20 cellular contexts compared by ENCODE assay signal in the genomic region with DNA sequence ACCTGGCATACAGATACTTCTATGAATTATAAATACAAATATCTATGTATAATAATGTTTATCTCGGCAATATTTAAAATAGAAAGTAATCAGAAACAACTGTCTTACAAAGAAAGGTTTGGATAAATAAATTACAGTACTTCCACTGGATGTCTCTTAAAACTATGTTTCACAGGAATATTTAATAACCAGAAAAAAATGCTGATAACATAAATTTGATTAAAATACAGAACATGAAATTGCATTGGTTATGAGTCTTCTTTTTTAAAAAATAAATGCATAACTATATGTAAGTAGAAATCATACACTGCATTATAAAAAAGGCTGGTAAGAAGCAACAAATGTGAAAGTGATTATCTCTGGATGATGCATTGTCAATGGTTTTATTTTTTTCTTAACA.
A peak's percentile ranks its signal among the peaks of the same experiment; 100 is the strongest.
DNase-seq lines count a peak whose midpoint lies in the region; ATAC-seq, FAIRE-seq and TF ChIP-seq lines count a peak whose summit lies in the region.
"Had no signal": no experiment of that assay in that cellular context is flagged by ENCODE, and none has a peak within 500 bp of the region (broad histone marks: within the 10 kb centered on the region; RNA-seq: fewer than 3 reads in every experiment).

No MANE protein-coding gene starts in this region.

- ATAC-seq in A549 = no peak

- TF ChIP-seq CTCF in A549 (IDR thresholded peaks at IDR 0.05) (no peak), foreskin fibroblast (IDR thresholded peaks at IDR 0.05; ENCODE audit: low read depth, low read length) (no peak)

- CTCF ChIA-PET in A549 (lab: Yijun Ruan, JAX) = interaction anchor here (0.6 kb wide), 1 partner anchor 26 kb away, joined by 3 read pairs; no protein-coding TSS in a partner anchor

- no peak for TF ChIP-seq EP300 in A549 (IDR thresholded peaks at IDR 0.05)

- TF ChIP-seq RAD21 in A549 (conservative IDR thresholded peaks at IDR 0.05 in 1 of 2, IDR thresholded peaks at IDR 0.05 in 1 of 2) = no peak

- DNase-seq in A549 (ENCODE audit: low read depth in 1 of 2, low spot score in 1 of 2) = no peak
- no peak for DNase-seq in RCC 7860 (ENCODE audit: low spot score)
- DNase-seq in foreskin fibroblast = no peak
- DNase-seq in HUDEP-2 (lab: John Stamatoyannopoulos, UW; ENCODE audit: unreplicated experiment in 76 of 76) = no peak
- DNase-seq in NCI-H345 treated with DMSO at 0.1 percent for 48 hours (lab: John Stamatoyannopoulos, UW; ENCODE audit: unreplicated experiment) = no peak
- DNase-seq in NCI-H146 (lab: John Stamatoyannopoulos, UW) = no peak
- DNase-seq: ACHN; C1 segment of cervical spinal cord; Caco-2; CD4-positive, alpha-beta memory T cell; DMS153; DND-41; GM23248; H7; HCEC 1CT had no signal

- H3K4me2 ChIP-seq in A549 = no peak overlapping the region

- 87% methylated on average over 1 of the region's 1 CpG for WGBS in A549 (ENCODE audit: missing lambda C conversion rate)

- TF ChIP-seq POLR2A in A549 (IDR thresholded peaks at IDR 0.05; ENCODE audit: low read length) = no peak

- H3K4me3 ChIP-seq in A549 = no peak overlapping the region
- H3K4me3 ChIP-seq in foreskin fibroblast (ENCODE audit: low read depth in 1 of 2, low read length in 2 of 2) = no peak overlapping the region
- H3K4me3 ChIP-seq: GM23248 had no signal

- POLR2A ChIA-PET in A549 (lab: Yijun Ruan, JAX) = no interaction called here

- peak; percentile 72 for FAIRE-seq in A204.1 (lab: Jason Lieb, UNC)
- FAIRE-seq in A549 (lab: Jason Lieb, UNC) = no peak
- peak; percentile 45 for FAIRE-seq in RCC 7860 (lab: Jason Lieb, UNC)
- FAIRE-seq in endometrium (lab: Jason Lieb, UNC) = peak; percentile 37
- FAIRE-seq: GM12892, GM19239, H1 had no signal

- no peaks in the 10 kb centered on the region for H3K4me1 ChIP-seq in A549
- H3K4me1 ChIP-seq: Caco-2 had no signal

- no peaks in the 10 kb centered on the region for H3K9me3 ChIP-seq in A549
- H3K9me3 ChIP-seq: Caco-2 had no signal

- H3K27ac ChIP-seq in A549 = no peak overlapping the region
- H3K27ac ChIP-seq: GM23248 had no signal

TF ChIP-seq in A549, 52 proteins besides CTCF, POLR2A, EP300 and RAD21:
- TF ChIP-seq SMC3 (IDR thresholded peaks at IDR 0.05) = no peak
- no peak for TF ChIP-seq TFCP2L1 (CRISPR knock-in tag; IDR thresholded peaks at IDR 0.05)
- TF ChIP-seq MAFK (IDR thresholded peaks at IDR 0.05; ENCODE audit: partially characterized antibody) = peak; percentile 62
